2 cellular contexts compared by ENCODE assay signal in the genomic region with DNA sequence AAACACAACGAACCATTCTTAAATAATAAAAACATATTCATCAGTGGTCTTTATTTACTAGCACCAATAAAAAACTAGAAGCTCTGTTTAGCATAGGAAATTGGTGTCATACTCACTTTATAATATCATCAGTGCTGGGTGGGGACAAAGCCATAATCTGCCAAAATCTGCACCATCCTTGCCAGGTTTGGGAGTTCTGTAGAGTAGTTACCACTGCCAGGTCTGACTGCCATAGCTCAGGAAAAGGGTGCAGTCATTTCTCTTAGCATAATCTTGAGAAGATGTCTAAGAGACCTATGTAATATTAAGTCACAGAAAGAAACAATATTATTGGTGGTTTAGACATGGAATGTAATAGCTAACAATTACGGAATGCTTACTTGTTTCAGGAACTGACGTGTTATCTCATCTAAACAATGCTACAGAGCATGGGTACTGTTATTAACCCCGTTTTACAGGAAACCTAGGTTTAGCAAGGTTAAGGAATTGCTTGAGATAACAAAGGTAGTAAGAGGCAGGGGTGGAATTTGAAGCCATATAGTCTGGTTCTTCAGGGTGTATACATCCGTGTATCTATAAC.
TF ChIP-seq lines count a peak whose summit lies in the region.

No MANE protein-coding gene starts in this region.

TF ChIP-seq in SK-N-SH, 30 proteins besides CTCF, POLR2A, EP300 and RAD21:
- TF ChIP-seq, protein P1, sequence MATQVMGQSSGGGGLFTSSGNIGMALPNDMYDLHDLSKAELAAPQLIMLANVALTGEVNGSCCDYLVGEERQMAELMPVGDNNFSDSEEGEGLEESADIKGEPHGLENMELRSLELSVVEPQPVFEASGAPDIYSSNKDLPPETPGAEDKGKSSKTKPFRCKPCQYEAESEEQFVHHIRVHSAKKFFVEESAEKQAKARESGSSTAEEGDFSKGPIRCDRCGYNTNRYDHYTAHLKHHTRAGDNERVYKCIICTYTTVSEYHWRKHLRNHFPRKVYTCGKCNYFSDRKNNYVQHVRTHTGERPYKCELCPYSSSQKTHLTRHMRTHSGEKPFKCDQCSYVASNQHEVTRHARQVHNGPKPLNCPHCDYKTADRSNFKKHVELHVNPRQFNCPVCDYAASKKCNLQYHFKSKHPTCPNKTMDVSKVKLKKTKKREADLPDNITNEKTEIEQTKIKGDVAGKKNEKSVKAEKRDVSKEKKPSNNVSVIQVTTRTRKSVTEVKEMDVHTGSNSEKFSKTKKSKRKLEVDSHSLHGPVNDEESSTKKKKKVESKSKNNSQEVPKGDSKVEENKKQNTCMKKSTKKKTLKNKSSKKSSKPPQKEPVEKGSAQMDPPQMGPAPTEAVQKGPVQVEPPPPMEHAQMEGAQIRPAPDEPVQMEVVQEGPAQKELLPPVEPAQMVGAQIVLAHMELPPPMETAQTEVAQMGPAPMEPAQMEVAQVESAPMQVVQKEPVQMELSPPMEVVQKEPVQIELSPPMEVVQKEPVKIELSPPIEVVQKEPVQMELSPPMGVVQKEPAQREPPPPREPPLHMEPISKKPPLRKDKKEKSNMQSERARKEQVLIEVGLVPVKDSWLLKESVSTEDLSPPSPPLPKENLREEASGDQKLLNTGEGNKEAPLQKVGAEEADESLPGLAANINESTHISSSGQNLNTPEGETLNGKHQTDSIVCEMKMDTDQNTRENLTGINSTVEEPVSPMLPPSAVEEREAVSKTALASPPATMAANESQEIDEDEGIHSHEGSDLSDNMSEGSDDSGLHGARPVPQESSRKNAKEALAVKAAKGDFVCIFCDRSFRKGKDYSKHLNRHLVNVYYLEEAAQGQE (IDR thresholded peaks at IDR 0.05; ENCODE audit: low read depth, low read length), result no peak
- TF ChIP-seq SMC3 (IDR thresholded peaks at IDR 0.05; ENCODE audit: low read depth, low read length), result no peak
- TF ChIP-seq RXRA (IDR thresholded peaks at IDR 0.05; ENCODE audit: borderline replicate concordance, low read depth), result no peak
- TF ChIP-seq MXI1 (IDR thresholded peaks at IDR 0.05; ENCODE audit: low read depth, low read length), result no peak
- TF ChIP-seq, protein P2, sequence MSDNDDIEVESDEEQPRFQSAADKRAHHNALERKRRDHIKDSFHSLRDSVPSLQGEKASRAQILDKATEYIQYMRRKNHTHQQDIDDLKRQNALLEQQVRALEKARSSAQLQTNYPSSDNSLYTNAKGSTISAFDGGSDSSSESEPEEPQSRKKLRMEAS (IDR thresholded peaks at IDR 0.05; ENCODE audit: low read depth), result no peak
- no peak for TF ChIP-seq JUND (IDR thresholded peaks at IDR 0.05)
- TF ChIP-seq, protein P3, sequence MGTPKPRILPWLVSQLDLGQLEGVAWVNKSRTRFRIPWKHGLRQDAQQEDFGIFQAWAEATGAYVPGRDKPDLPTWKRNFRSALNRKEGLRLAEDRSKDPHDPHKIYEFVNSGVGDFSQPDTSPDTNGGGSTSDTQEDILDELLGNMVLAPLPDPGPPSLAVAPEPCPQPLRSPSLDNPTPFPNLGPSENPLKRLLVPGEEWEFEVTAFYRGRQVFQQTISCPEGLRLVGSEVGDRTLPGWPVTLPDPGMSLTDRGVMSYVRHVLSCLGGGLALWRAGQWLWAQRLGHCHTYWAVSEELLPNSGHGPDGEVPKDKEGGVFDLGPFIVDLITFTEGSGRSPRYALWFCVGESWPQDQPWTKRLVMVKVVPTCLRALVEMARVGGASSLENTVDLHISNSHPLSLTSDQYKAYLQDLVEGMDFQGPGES (IDR thresholded peaks at IDR 0.05; ENCODE audit: low read depth, low read length), result no peak
- TF ChIP-seq, protein P4, sequence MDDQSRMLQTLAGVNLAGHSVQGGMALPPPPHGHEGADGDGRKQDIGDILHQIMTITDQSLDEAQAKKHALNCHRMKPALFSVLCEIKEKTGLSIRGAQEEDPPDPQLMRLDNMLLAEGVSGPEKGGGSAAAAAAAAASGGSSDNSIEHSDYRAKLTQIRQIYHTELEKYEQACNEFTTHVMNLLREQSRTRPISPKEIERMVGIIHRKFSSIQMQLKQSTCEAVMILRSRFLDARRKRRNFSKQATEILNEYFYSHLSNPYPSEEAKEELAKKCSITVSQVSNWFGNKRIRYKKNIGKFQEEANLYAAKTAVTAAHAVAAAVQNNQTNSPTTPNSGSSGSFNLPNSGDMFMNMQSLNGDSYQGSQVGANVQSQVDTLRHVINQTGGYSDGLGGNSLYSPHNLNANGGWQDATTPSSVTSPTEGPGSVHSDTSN (IDR thresholded peaks at IDR 0.05), result no peak
- no peak for TF ChIP-seq EZH2phosphoT487 (IDR thresholded peaks at IDR 0.05; ENCODE audit: borderline replicate concordance, low read depth)
- no peak for TF ChIP-seq RCOR1 (IDR thresholded peaks at IDR 0.05; ENCODE audit: low read length)
- no peak for TF ChIP-seq TAF1 (IDR thresholded peaks at IDR 0.05; ENCODE audit: borderline replicate concordance, low read depth, low read length)
- no peak for TF ChIP-seq RFX5 (IDR thresholded peaks at IDR 0.05; ENCODE audit: low read length)
- TF ChIP-seq YY1 (IDR thresholded peaks at IDR 0.05; ENCODE audit: low read depth), result no peak
- TF ChIP-seq NFIC (IDR thresholded peaks at IDR 0.05; ENCODE audit: borderline replicate concordance), result no peak
- TF ChIP-seq GATA2 (CRISPR knock-in tag; IDR thresholded peaks at IDR 0.05), result no peak
- TF ChIP-seq FOXJ3 (CRISPR knock-in tag; IDR thresholded peaks at IDR 0.05), result no peak
- TF ChIP-seq GABPA (IDR thresholded peaks at IDR 0.05; ENCODE audit: low read depth), result no peak
- TF ChIP-seq POLR2AphosphoS5 (IDR thresholded peaks at IDR 0.05; ENCODE audit: low read depth, low read length), result no peak
- no peak for TF ChIP-seq TEAD4 (IDR thresholded peaks at IDR 0.05; ENCODE audit: borderline replicate concordance, insufficient read depth)

TF ChIP-seq in SK-N-SH treated with all-trans-retinoic acid at 6 μM for 48 hours, 23 proteins besides CTCF, POLR2A, EP300 and RAD21 (continued from another document):
- TF ChIP-seq, protein P5, sequence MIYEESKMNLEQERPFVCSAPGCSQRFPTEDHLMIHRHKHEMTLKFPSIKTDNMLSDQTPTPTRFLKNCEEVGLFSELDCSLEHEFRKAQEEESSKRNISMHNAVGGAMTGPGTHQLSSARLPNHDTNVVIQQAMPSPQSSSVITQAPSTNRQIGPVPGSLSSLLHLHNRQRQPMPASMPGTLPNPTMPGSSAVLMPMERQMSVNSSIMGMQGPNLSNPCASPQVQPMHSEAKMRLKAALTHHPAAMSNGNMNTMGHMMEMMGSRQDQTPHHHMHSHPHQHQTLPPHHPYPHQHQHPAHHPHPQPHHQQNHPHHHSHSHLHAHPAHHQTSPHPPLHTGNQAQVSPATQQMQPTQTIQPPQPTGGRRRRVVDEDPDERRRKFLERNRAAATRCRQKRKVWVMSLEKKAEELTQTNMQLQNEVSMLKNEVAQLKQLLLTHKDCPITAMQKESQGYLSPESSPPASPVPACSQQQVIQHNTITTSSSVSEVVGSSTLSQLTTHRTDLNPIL (CRISPR knock-in tag; IDR thresholded peaks at IDR 0.05; ENCODE audit: low read depth), result no peak
- TF ChIP-seq, protein P6, sequence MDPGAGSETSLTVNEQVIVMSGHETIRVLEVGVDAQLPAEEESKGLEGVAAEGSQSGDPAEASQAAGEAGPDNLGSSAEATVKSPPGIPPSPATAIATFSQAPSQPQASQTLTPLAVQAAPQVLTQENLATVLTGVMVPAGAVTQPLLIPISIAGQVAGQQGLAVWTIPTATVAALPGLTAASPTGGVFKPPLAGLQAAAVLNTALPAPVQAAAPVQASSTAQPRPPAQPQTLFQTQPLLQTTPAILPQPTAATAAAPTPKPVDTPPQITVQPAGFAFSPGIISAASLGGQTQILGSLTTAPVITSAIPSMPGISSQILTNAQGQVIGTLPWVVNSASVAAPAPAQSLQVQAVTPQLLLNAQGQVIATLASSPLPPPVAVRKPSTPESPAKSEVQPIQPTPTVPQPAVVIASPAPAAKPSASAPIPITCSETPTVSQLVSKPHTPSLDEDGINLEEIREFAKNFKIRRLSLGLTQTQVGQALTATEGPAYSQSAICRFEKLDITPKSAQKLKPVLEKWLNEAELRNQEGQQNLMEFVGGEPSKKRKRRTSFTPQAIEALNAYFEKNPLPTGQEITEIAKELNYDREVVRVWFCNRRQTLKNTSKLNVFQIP (CRISPR knock-in tag; IDR thresholded peaks at IDR 0.05; ENCODE audit: borderline replicate concordance, low read depth), result no peak
- TF ChIP-seq ESRRG (CRISPR knock-in tag; IDR thresholded peaks at IDR 0.05) (no peak), BACH2 (CRISPR knock-in tag; IDR thresholded peaks at IDR 0.05; ENCODE audit: borderline replicate concordance) (no peak), ZNF8 (CRISPR knock-in tag; IDR thresholded peaks at IDR 0.05) (no peak), TCF4 (CRISPR knock-in tag; IDR thresholded peaks at IDR 0.05; ENCODE audit: borderline replicate concordance) (no peak), GLIS3 (CRISPR knock-in tag; IDR thresholded peaks at IDR 0.05) (no peak), PPARA (CRISPR knock-in tag; IDR thresholded peaks at IDR 0.05; ENCODE audit: borderline replicate concordance) (no peak)
- TF ChIP-seq, protein P7, sequence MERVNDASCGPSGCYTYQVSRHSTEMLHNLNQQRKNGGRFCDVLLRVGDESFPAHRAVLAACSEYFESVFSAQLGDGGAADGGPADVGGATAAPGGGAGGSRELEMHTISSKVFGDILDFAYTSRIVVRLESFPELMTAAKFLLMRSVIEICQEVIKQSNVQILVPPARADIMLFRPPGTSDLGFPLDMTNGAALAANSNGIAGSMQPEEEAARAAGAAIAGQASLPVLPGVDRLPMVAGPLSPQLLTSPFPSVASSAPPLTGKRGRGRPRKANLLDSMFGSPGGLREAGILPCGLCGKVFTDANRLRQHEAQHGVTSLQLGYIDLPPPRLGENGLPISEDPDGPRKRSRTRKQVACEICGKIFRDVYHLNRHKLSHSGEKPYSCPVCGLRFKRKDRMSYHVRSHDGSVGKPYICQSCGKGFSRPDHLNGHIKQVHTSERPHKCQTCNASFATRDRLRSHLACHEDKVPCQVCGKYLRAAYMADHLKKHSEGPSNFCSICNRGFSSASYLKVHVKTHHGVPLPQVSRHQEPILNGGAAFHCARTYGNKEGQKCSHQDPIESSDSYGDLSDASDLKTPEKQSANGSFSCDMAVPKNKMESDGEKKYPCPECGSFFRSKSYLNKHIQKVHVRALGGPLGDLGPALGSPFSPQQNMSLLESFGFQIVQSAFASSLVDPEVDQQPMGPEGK (CRISPR knock-in tag; IDR thresholded peaks at IDR 0.05; ENCODE audit: borderline replicate concordance), result no peak
